Comparison of ENCODE assay signal across 9 cellular contexts in the genomic region with DNA sequence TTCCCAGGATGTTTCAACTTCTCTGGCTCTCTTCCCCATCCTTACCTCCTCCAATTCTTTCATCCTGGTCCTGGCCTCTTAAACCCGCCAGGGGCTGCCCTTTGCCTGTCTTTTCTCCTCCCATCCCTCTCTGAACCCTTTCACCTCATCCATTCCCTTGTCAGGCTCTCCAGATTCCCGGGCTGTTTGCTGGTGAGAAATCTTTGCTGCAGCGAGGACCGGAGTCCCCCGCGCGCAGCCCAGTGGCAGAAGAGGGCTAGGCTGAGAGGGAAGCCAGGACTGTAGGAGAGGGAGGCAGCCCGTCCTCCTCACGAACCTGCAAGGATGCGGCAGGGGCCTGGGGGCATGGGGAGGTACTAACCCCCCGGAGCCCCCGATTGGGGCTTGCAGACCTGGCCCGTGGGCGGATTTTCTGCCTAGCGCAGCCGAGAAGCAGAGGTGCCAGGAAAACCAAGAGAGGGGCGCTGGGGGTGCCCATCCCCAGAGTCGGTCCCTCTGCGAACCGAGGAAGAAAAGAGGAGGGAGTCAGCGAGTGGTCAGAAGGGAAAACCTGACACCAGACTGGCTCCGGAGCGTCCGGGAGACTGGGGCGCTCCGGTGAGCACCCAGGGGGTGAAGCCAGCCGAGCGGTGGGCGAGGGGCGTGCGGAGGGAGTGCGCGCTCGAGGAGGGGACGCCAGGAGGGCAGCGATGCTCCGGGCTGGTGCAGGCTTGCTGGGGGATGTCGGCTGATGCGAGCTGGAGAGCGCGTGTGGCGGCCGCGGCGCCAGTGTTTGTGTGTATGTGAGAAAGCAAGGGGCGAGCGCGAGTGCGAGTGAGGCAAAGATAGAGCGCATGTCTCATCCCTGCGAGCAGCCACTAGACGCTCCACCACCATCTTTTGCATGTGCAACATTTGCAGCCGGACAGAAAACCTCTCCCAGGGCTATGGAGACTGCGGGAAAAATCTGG. TPM values are rescaled to one million over a fixed set of nuclear protein-coding genes. Genes with fewer than 3 reads are reported as not detected.
DNase-seq lines count a peak whose midpoint lies in the region; ATAC-seq and TF ChIP-seq lines count a peak whose summit lies in the region.
"Had no signal": no experiment of that assay in that cellular context is flagged by ENCODE, and none has a peak within 500 bp of the region (broad histone marks: within the 10 kb centered on the region; RNA-seq: fewer than 3 reads in every experiment).

TSS of gene GRIA4 (plus strand) at position 242 of the 950 bp plus-strand sequence. CDS start 925 bp downstream, outside the sequence.

- no peak for TF ChIP-seq CTCF in breast epithelium (IDR thresholded peaks at IDR 0.05)

- H3K36me3 ChIP-seq in breast epithelium (no peaks in the 10 kb centered on the region), iPS-20b (ENCODE audit: insufficient read depth, low read depth, low read length) (no peaks in the 10 kb centered on the region), skeletal muscle satellite cell (ENCODE audit: insufficient read depth, low read length) (no peaks in the 10 kb centered on the region)

- intact Hi-C loops in breast epithelium (cut with DNase I; ENCODE audit: low total_unique reads) = no loop called here

- H3K4me3 ChIP-seq in breast epithelium = peak within 1 kb of the TSS; percentile 27 to 69 (median 58)
- peak within 1 kb of the TSS; percentile 85 for H3K4me3 ChIP-seq in iPS-20b (ENCODE audit: low read length)
- peak within 1 kb of the TSS; percentile 63 for H3K4me3 ChIP-seq in skeletal muscle satellite cell (ENCODE audit: low read length)

- DNase-seq in ELR (ENCODE audit: low read depth) (peak; percentile 72), NCI-H2227 (lab: John Stamatoyannopoulos, UW; ENCODE audit: unreplicated experiment) (peak; percentile 79), breast epithelium (ENCODE audit: low spot score in 2 of 2) (peak in 1 of 2 donors; percentile 43)

- H3K9me3 ChIP-seq in breast epithelium (no peaks in the 10 kb centered on the region), iPS-20b (ENCODE audit: insufficient read depth, low read depth, low read length) (no peaks in the 10 kb centered on the region), skeletal muscle satellite cell (replicated peaks; ENCODE audit: low read length) (no peaks in the 10 kb centered on the region)

- H3K27ac ChIP-seq in breast epithelium (peak within 1 kb of the TSS; percentile 76 to 84), iPS-20b (ENCODE audit: low read length) (no peak within 1 kb of the TSS)

- H3K4me1 ChIP-seq in breast epithelium (no peaks in the 10 kb centered on the region), iPS-20b (ENCODE audit: insufficient read depth, low read length) (peaks cover 21% of the 10 kb centered on the region; the same call in 1 of the 2 replicates), skeletal muscle satellite cell (ENCODE audit: control insufficient read depth, insufficient read depth, low read length) (peaks cover 13% of the 10 kb centered on the region)

- no peak for ATAC-seq in HG03469 (IDR thresholded peaks at IDR 0.05; ENCODE audit: unreplicated experiment)
- ATAC-seq in GM19455 (IDR thresholded peaks at IDR 0.05; ENCODE audit: unreplicated experiment) = no peak
- ATAC-seq in HG02588 (IDR thresholded peaks at IDR 0.05; ENCODE audit: unreplicated experiment) = no peak

- peak within 1 kb of the TSS; percentile 86 for H3K4me2 ChIP-seq in skeletal muscle satellite cell (ENCODE audit: low read length)

- H3K27me3 ChIP-seq in breast epithelium (peaks cover 0 to 35% of the 10 kb centered on the region in 2 donors), iPS-20b (ENCODE audit: insufficient read depth, low read length) (peaks cover 47% of the 10 kb centered on the region), skeletal muscle satellite cell (ENCODE audit: control insufficient read depth, insufficient read depth, low read length) (peaks cover 39% of the 10 kb centered on the region)

- peak within 1 kb of the TSS; percentile 85; the same call in 1 of the 2 replicates for H3K9ac ChIP-seq in iPS-20b (ENCODE audit: low read depth, low read length)
- H3K9ac ChIP-seq in skeletal muscle satellite cell (ENCODE audit: low read depth, low read length) = peak within 1 kb of the TSS; percentile 27

- no peak for TF ChIP-seq POLR2A in breast epithelium (IDR thresholded peaks at IDR 0.05)

RNA-seq across cellular contexts. Expression of gene GRIA4, which starts in this region (rescaled TPM):
- 10 to 100 TPM in 2 of 3 donors, not detected in 1; 14.1 to 27.7 TPM for total RNA-seq in breast epithelium
- total RNA-seq in skeletal muscle satellite cell (2012; rRNA removed) = under 0.01 TPM in 1 of 2 replicates, not detected in the other
- total RNA-seq: NCI-H460 had no signal
